In genomic region chr7:148962515-148962822, GRCh38 we compare ENCODE assay signal across 8 cellular contexts.
DNase-seq lines count a peak whose midpoint lies in the region; ATAC-seq and TF ChIP-seq lines count a peak whose summit lies in the region.

No MANE protein-coding gene starts in this region.

- DNase-seq in MM.1S (no peak), esophagus squamous epithelium (lab: John Stamatoyannopoulos, UW) (no peak), NCI-H526 treated with DMSO at 0.1 percent for 48 hours (lab: John Stamatoyannopoulos, UW) (no peak), NOMO-1 (lab: John Stamatoyannopoulos, UW; ENCODE audit: unreplicated experiment in 2 of 2) (no peak)
- no peak for DNase-seq in stimulated activated CD4-positive, alpha-beta T cell treated with anti-CD3 and anti-CD28 coated beads, Interleukin-12 subunit alpha, Interleukin-12 subunit beta, amount 100 ng/mL, for 4 hours
- DNase-seq in effector CD4-positive, alpha-beta T cell = no peak

- peak overlapping the region; percentile 75 for H3K4me2 ChIP-seq in MM.1S (ENCODE audit: low read depth, low read length)

- H3K27ac ChIP-seq in MM.1S (ENCODE audit: low read length) (no peak overlapping the region), esophagus squamous epithelium (peak overlapping the region in 2 of 4 donors; percentile 84), skeletal muscle tissue (ENCODE audit: low read depth, low read length) (no peak overlapping the region)

- no peak for TF ChIP-seq POLR2A in esophagus squamous epithelium (IDR thresholded peaks at IDR 0.05)

- H3K79me2 ChIP-seq in MM.1S (ENCODE audit: low read length) = no peaks in the 10 kb centered on the region

- H3K4me3 ChIP-seq in MM.1S (ENCODE audit: low read length) (peak overlapping the region; percentile 70), esophagus squamous epithelium (peak overlapping the region; percentile 35 to 72 (median 62)), skeletal muscle tissue (ENCODE audit: low read length in 3 of 3) (peak overlapping the region; percentile 75 to 89 (median 81))

- H3K9me3 ChIP-seq in MM.1S (replicated peaks; ENCODE audit: insufficient read depth, low read length) = no peaks in the 10 kb centered on the region
- no peaks in the 10 kb centered on the region for H3K9me3 ChIP-seq in esophagus squamous epithelium
- no peaks in the 10 kb centered on the region for H3K9me3 ChIP-seq in skeletal muscle tissue (ENCODE audit: control insufficient read depth in 3 of 3, low read length in 3 of 3)

- peaks cover 4% of the 10 kb centered on the region; the same call in 1 of the 2 replicates for H3F3A ChIP-seq in MM.1S (ENCODE audit: insufficient read depth, low read length)

- no peaks in the 10 kb centered on the region for H4K20me1 ChIP-seq in MM.1S (ENCODE audit: insufficient read depth, low read length)

- H3K9ac ChIP-seq in MM.1S (ENCODE audit: low read length) = peak overlapping the region; percentile 71; the same call in 1 of the 2 replicates
- H3K9ac ChIP-seq in skeletal muscle tissue (ENCODE audit: low read depth in 1 of 3, low read length in 3 of 3) = peak overlapping the region; percentile 76 to 90 (median 79)

- no peak for TF ChIP-seq CTCF in MM.1S (IDR thresholded peaks at IDR 0.05; ENCODE audit: low read length)
- no peak for TF ChIP-seq CTCF in esophagus squamous epithelium (IDR thresholded peaks at IDR 0.05)

- H2AFZ ChIP-seq in MM.1S (ENCODE audit: low read length) = peak overlapping the region; percentile 67

- no peaks in the 10 kb centered on the region for H3K9me2 ChIP-seq in MM.1S (replicated peaks; ENCODE audit: insufficient read depth, low read length)

- WGBS in esophagus squamous epithelium, 2 donors = 3 to 14% methylated on average over 5 of the region's 5 CpGs

- H3K36me3 ChIP-seq in MM.1S (replicated peaks; ENCODE audit: insufficient read depth, low read length) = no peaks in the 10 kb centered on the region
- H3K36me3 ChIP-seq in esophagus squamous epithelium = no peaks in the 10 kb centered on the region
- H3K36me3 ChIP-seq in skeletal muscle tissue (ENCODE audit: control insufficient read depth in 3 of 3, insufficient read depth in 3 of 3, low read length in 3 of 3) = no peaks in the 10 kb centered on the region

- peaks cover 4% of the 10 kb centered on the region for H3K4me1 ChIP-seq in MM.1S (ENCODE audit: low read length)
- H3K4me1 ChIP-seq in esophagus squamous epithelium = peaks cover 4 to 36% (median 10%) of the 10 kb centered on the region in 3 donors
- peaks cover 5 to 13% (median 12%) of the 10 kb centered on the region in 3 donors for H3K4me1 ChIP-seq in skeletal muscle tissue (ENCODE audit: control insufficient read depth in 3 of 3, insufficient read depth in 3 of 3, low read length in 3 of 3)

- intact Hi-C loops in esophagus squamous epithelium (cut with DNase I) = loop anchor here (10.0 kb wide), 1 partner anchor 388 kb away; no protein-coding TSS in a partner anchor

- peak; percentile 1 for ATAC-seq in GM21381 (IDR thresholded peaks at IDR 0.05; ENCODE audit: unreplicated experiment)

- H3K27me3 ChIP-seq in MM.1S (replicated peaks; ENCODE audit: insufficient read depth, low read length) (no peaks in the 10 kb centered on the region), esophagus squamous epithelium (no peaks in the 10 kb centered on the region), skeletal muscle tissue (ENCODE audit: control insufficient read depth in 3 of 3, insufficient read depth in 3 of 3, low read length in 3 of 3) (no peaks in the 10 kb centered on the region)
